ENCODE assay signal across 1 cellular context in genomic region chr4:118883861-118884260, GRCh38.
TF ChIP-seq lines count a peak whose summit lies in the region.

No MANE protein-coding gene starts in this region.

TF ChIP-seq in GM23338, 12 proteins besides CTCF, POLR2A, EP300 and RAD21 (continued from another document):
- TF ChIP-seq REST (IDR thresholded peaks at IDR 0.05; ENCODE audit: unreplicated experiment): no peak
